In the genomic region with DNA sequence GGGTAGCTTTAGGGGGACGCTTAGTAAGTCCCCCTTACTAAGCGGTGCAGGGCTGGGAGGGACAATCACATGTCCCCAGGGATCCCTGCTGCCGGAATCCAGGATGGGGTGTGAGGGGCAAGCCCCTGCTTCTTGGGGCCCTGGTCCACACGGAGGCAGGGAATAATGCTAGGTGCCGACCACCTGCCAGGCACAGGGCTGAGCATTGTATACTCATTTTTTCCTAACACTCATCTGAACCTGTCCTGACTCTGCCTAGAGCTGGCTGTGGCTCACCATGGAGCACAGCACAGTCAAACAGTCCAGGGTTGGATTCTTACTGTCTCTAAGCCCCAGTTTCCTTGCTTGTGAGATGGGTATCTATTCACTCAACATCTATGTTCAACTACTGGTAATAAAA, we compare ENCODE assay signal across 8 cellular contexts. TPM values are rescaled to one million over a fixed set of nuclear protein-coding genes. Genes with fewer than 3 reads are reported as not detected.
DNase-seq lines count a peak whose midpoint lies in the region; ATAC-seq and TF ChIP-seq lines count a peak whose summit lies in the region.

No MANE protein-coding gene starts in this region.

- H3K4me1 ChIP-seq in NT2/D1 (ENCODE audit: insufficient read depth, insufficient read length) = peaks cover 41% of the 10 kb centered on the region

- peak overlapping the region; percentile 62 for H3K4me3 Mint-ChIP-seq in neural crest cell

- no peaks in the 10 kb centered on the region for H3K36me3 ChIP-seq in NT2/D1 (ENCODE audit: insufficient read depth, insufficient read length, low read length)

- peak overlapping the region; percentile 35 for H3K27ac Mint-ChIP-seq in neural crest cell (ENCODE audit: unreplicated experiment)

- DNase-seq in NT2/D1 (ENCODE audit: low read depth, low spot score) (no peak), neural crest cell (ENCODE audit: low read depth, low spot score) (no peak), NCI-H524 treated with DMSO at 0.1 percent for 48 hours (lab: John Stamatoyannopoulos, UW) (no peak), NCI-H748 (lab: John Stamatoyannopoulos, UW; ENCODE audit: unreplicated experiment) (no peak)

- peak overlapping the region; percentile 5 for H3K9ac ChIP-seq in NT2/D1 (ENCODE audit: insufficient read length, low read depth)

- H3K36me3 Mint-ChIP-seq in neural crest cell (ENCODE audit: low read depth) = no peaks in the 10 kb centered on the region

- H3K27ac ChIP-seq in 22Rv1 = peak overlapping the region; percentile 76
- H3K27ac ChIP-seq in cingulate gyrus (ENCODE audit: low read depth, low read length) = peak overlapping the region; percentile 98

- no peaks in the 10 kb centered on the region for H3K9me3 ChIP-seq in NT2/D1 (ENCODE audit: insufficient read depth, low read length)

- no peaks in the 10 kb centered on the region for H3K9me3 Mint-ChIP-seq in neural crest cell

- H3K4me1 Mint-ChIP-seq in neural crest cell = peaks cover 43% of the 10 kb centered on the region

- peaks cover 13% of the 10 kb centered on the region for H3K27me3 Mint-ChIP-seq in neural crest cell (ENCODE audit: low read depth)

- ATAC-seq in HG02759 (IDR thresholded peaks at IDR 0.05; ENCODE audit: unreplicated experiment) (no peak), HG02588 (IDR thresholded peaks at IDR 0.05; ENCODE audit: unreplicated experiment) (no peak)

- no peaks in the 10 kb centered on the region for H3K27me3 ChIP-seq in NT2/D1 (ENCODE audit: insufficient read depth, insufficient read length)

- no peak overlapping the region for H3K4me3 ChIP-seq in NT2/D1 (ENCODE audit: insufficient read length, low read depth)

- TF ChIP-seq CTCF in 22Rv1 (IDR thresholded peaks at IDR 0.05) (no peak), neural crest cell (conservative IDR thresholded peaks at IDR 0.05) (no peak)

RNA-seq across cellular contexts. Expression of gene LTBP3, which starts 1.4 kb away (rescaled TPM):
- total RNA-seq in neural crest cell = 21.0 and 22.5 TPM in 2 replicates

RNA-seq across cellular contexts. Expression of gene ZNRD2, which starts 10.7 kb away (rescaled TPM):
- 32.2 and 33.2 TPM in 2 replicates for total RNA-seq in neural crest cell

RNA-seq across cellular contexts. Expression of gene FAM89B, which starts 12.8 kb away (rescaled TPM):
- total RNA-seq in neural crest cell = 82.4 and 86.3 TPM in 2 replicates

RNA-seq across cellular contexts. Expression of gene EHBP1L1, which starts 16.3 kb away (rescaled TPM):
- 13.6 and 15.3 TPM in 2 replicates for total RNA-seq in neural crest cell

RNA-seq across cellular contexts. Expression of gene SCYL1, which starts 34.7 kb away (rescaled TPM):
- 66.0 and 68.8 TPM in 2 replicates for total RNA-seq in neural crest cell
